17 cellular contexts compared by ENCODE assay signal in genomic region chr3:20173844-20174410, GRCh38. TPM values are rescaled to one million over a fixed set of nuclear protein-coding genes. Genes with fewer than 3 reads are reported as not detected.
A peak's percentile ranks its signal among the peaks of the same experiment; 100 is the strongest.
DNase-seq lines count a peak whose midpoint lies in the region; ATAC-seq and TF ChIP-seq lines count a peak whose summit lies in the region.
"Had no signal": no experiment of that assay in that cellular context is flagged by ENCODE, and none has a peak within 500 bp of the region (broad histone marks: within the 10 kb centered on the region; RNA-seq: fewer than 3 reads in every experiment).

No MANE protein-coding gene starts in this region.

- ATAC-seq in HG02981 (IDR thresholded peaks at IDR 0.05; ENCODE audit: unreplicated experiment) = no peak
- ATAC-seq: Right ventricle myocardium inferior, T-cell had no signal

- no peaks in the 10 kb centered on the region for H4K20me1 ChIP-seq in osteoblast (ENCODE audit: insufficient read depth, low read length)

- intact Hi-C loops in thyroid gland (cut with DNase I) = no loop called here

- TF ChIP-seq POLR2A in thyroid gland (IDR thresholded peaks at IDR 0.05) = no peak

- no peak overlapping the region for H3K4me2 ChIP-seq in osteoblast (ENCODE audit: insufficient read depth, low read length)

- peak overlapping the region; percentile 94 for H3K27ac ChIP-seq in WERI-Rb-1
- H3K27ac ChIP-seq in osteoblast (ENCODE audit: low read depth, low read length) = no peak overlapping the region
- H3K27ac ChIP-seq in thyroid gland = no peak overlapping the region
- H3K27ac ChIP-seq: esophagus muscularis mucosa, neutrophil had no signal

- peak; percentile 40 for DNase-seq in DMS79 treated with DMSO at 0.1 percent for 48 hours (lab: John Stamatoyannopoulos, UW)
- DNase-seq in NCI-H1436 treated with DMSO at 0.1 percent for 48 hours (lab: John Stamatoyannopoulos, UW) = peak; percentile 22
- peak; percentile 66 for DNase-seq in WERI-Rb-1
- no peak for DNase-seq in osteoblast (ENCODE audit: insufficient read length, low spot score, missing footprints)
- DNase-seq in iPS-NIHi7 (ENCODE audit: extremely low spot score) = no peak
- no peak for DNase-seq in thyroid gland
- DNase-seq: activated naive CD4-positive, alpha-beta T cell; activated T-cell treated with anti-CD3 and anti-CD28 coated beads, Interleukin-2, amount 50 U/mL, for 1 hour; amygdala; central memory CD4-positive, alpha-beta T cell; COR-L47; NCI-H526 treated with DMSO at 0.1 percent for 48 hours; T-cell had no signal

- no peaks in the 10 kb centered on the region for H3K79me2 ChIP-seq in osteoblast (ENCODE audit: insufficient read depth, low read length)

- H3K4me1 ChIP-seq in osteoblast (ENCODE audit: insufficient read depth, low read length) (no peaks in the 10 kb centered on the region), thyroid gland (no peaks in the 10 kb centered on the region)
- H3K4me1 ChIP-seq: esophagus muscularis mucosa had no signal

- H2AFZ ChIP-seq in osteoblast (ENCODE audit: low read length) = peak overlapping the region; percentile 66

- peak overlapping the region; percentile 31 for H3K4me3 ChIP-seq in WERI-Rb-1 (ENCODE audit: low read depth, low read length)
- no peak overlapping the region for H3K4me3 ChIP-seq in osteoblast (ENCODE audit: insufficient read depth, low read length)
- no peak overlapping the region for H3K4me3 ChIP-seq in thyroid gland (replicated peaks in 1 of 3)
- H3K4me3 ChIP-seq: esophagus muscularis mucosa had no signal

- 87 to 90% methylated on average over 4 of the region's 4 CpGs for WGBS in thyroid gland, 2 donors

- no peaks in the 10 kb centered on the region for H3K27me3 ChIP-seq in WERI-Rb-1 (ENCODE audit: insufficient read depth, low read depth, severe bottlenecking)
- H3K27me3 ChIP-seq in osteoblast (ENCODE audit: insufficient read depth, low read length) = no peaks in the 10 kb centered on the region
- H3K27me3 ChIP-seq in thyroid gland = no peaks in the 10 kb centered on the region
- H3K27me3 ChIP-seq: esophagus muscularis mucosa, neutrophil had no signal

- TF ChIP-seq CTCF in WERI-Rb-1 (IDR thresholded peaks at IDR 0.05; ENCODE audit: low read depth, low read length) = no peak
- no peak for TF ChIP-seq CTCF in osteoblast (IDR thresholded peaks at IDR 0.05; ENCODE audit: extremely low read depth, low read depth, low read length)
- no peak for TF ChIP-seq CTCF in thyroid gland (IDR thresholded peaks at IDR 0.05)

- H3K36me3 ChIP-seq in WERI-Rb-1 (peaks cover 64% of the 10 kb centered on the region), osteoblast (ENCODE audit: insufficient read depth, low read length) (no peaks in the 10 kb centered on the region), thyroid gland (no peaks in the 10 kb centered on the region)
- H3K36me3 ChIP-seq: esophagus muscularis mucosa had no signal

- H3K9me3 ChIP-seq in WERI-Rb-1 (ENCODE audit: severe bottlenecking) (no peaks in the 10 kb centered on the region), osteoblast (ENCODE audit: low read depth, low read length) (no peaks in the 10 kb centered on the region), thyroid gland (no peaks in the 10 kb centered on the region)
- H3K9me3 ChIP-seq: esophagus muscularis mucosa, neutrophil had no signal

RNA-seq across cellular contexts. Expression of gene SGO1, which starts 12.1 kb away (rescaled TPM):
- total RNA-seq in osteoblast (0.36 and 0.88 TPM in 2 replicates), thyroid gland (under 1 TPM in 3 of 4 donors, not detected in 1; 0.33 to 0.67 (median 0.46) TPM)

Comparison
In these comparisons a context has a peak if more than half of its experiments do, and no peak if none do; other contexts are left out.
1. DNase-seq: peak in DMS79 treated with DMSO at 0.1 percent for 48 hours (single experiment), NCI-H1436 treated with DMSO at 0.1 percent for 48 hours (single experiment) and WERI-Rb-1 (single experiment); none in osteoblast (single experiment), iPS-NIHi7 (single experiment) and thyroid gland (0 of 2).